1 cellular context compared by ENCODE assay signal in the genomic region with DNA sequence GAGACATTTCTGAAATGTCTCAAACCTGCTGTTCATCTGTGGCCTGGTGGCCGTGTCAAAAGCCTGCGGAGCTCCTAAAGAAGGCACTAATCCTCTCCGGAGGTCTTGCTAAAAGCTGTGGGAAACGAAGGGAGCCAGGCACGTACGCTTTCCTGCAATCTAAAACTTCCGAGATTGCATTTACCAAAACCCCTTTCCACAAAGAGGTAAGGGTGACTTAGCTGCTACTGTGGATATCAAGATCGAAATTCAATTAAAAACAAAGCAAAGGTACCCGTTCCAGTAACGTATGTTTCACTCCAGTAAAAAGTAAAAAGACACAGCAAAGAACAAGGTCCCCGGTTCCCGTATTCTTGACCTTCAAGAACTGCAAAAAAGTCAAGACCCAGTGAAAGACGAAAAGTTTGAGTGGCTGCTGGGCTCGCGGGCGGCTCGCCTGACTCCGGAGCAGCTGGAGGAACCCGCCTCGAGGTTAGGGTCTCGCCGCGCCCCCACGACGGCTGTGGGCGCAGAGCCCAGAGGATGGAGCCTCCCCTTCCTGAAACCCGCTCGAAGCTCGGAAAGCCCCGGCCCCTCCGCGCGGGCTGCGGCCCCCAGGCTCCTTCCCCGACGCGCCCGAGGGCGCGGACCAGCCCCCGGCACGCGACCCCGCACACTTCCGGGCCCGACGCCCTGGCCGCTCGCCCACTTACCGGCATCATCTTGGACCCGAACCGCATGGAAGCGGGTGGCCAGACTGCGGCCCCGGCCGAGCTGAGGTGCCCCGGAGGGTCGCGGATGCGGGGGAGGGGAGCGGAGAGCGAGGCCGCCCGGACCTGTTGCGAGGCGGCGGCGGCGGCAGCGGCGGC.
TF ChIP-seq lines count a peak whose summit lies in the region.

No MANE protein-coding gene starts in this region.

TF ChIP-seq in IMR-90, 13 proteins besides CTCF, POLR2A, EP300 and RAD21 (continued from another document):
- no peak for TF ChIP-seq ELK1 (IDR thresholded peaks at IDR 0.05; ENCODE audit: borderline replicate concordance, low read depth, low read length)
- no peak for TF ChIP-seq RCOR1 (IDR thresholded peaks at IDR 0.05; ENCODE audit: insufficient replicate concordance, low read length)
- TF ChIP-seq RFX5 (IDR thresholded peaks at IDR 0.05; ENCODE audit: low read depth, low read length) = no peak
- TF ChIP-seq BHLHE40 (IDR thresholded peaks at IDR 0.05; ENCODE audit: low read depth, low read length) = peak; percentile 91
- peak; percentile 74; the same call in 1 of the 2 replicates for TF ChIP-seq CHD1 (IDR thresholded peaks at IDR 0.05; ENCODE audit: low read depth, low read length)
- TF ChIP-seq MAZ (IDR thresholded peaks at IDR 0.05; ENCODE audit: borderline replicate concordance, low read depth, low read length) = peak; percentile 47; the same call in 1 of the 2 replicates
- no peak for TF ChIP-seq MXI1 (IDR thresholded peaks at IDR 0.05; ENCODE audit: borderline replicate concordance, low read depth, low read length)
TF ChIP-seq in IMR-90: peak in this region for 3.
